8 cellular contexts compared by ENCODE assay signal in genomic region chr12:110156766-110157165, GRCh38.
"Had no signal": no experiment of that assay in that cellular context is flagged by ENCODE, and none has a peak within 500 bp of the region (broad histone marks: within the 10 kb centered on the region; RNA-seq: fewer than 3 reads in every experiment).

No MANE protein-coding gene starts in this region.

- DNase-seq: GM23248, GOT3, H7, H9, HCEC 1CT, HFFc6 had no signal

- H3K4me3 Mint-ChIP-seq: GM23338, H9, HFFc6 had no signal

- H3K27ac Mint-ChIP-seq: GM23338, H9, HFFc6 had no signal

- H3K27ac ChIP-seq: GM23248 had no signal

- H3K4me3 ChIP-seq: GM23248, GM23338, HAP-1 had no signal

- H3K4me1 ChIP-seq: HAP-1 had no signal
